7 cellular contexts compared by ENCODE assay signal in genomic region chr1:200409203-200409760, GRCh38. TPM values are rescaled to one million over a fixed set of nuclear protein-coding genes. Genes with fewer than 3 reads are reported as not detected.
A peak's percentile ranks its signal among the peaks of the same experiment; 100 is the strongest.
DNase-seq lines count a peak whose midpoint lies in the region; ATAC-seq and TF ChIP-seq lines count a peak whose summit lies in the region.

No MANE protein-coding gene starts in this region.

- ATAC-seq in GM18519 (IDR thresholded peaks at IDR 0.05; ENCODE audit: low FRiP score, unreplicated experiment), result peak; percentile 2
- ATAC-seq in HG02852 (IDR thresholded peaks at IDR 0.05; ENCODE audit: unreplicated experiment), result peak; percentile 29
- ATAC-seq in T-cell (replicated peaks in 1 of 4), result peak; percentile 29 to 56 (median 51)
- ATAC-seq in left lung, result peak; percentile 23

- H3K9me3 ChIP-seq in left lung, result no peaks in the 10 kb centered on the region

- intact Hi-C loops in left lung (cut with DNase I), result no loop called here

- peaks cover 16 to 55% of the 10 kb centered on the region in 2 donors for H3K4me1 ChIP-seq in left lung

- H3K27me3 ChIP-seq in left lung, result no peaks in the 10 kb centered on the region

- H3K36me3 Mint-ChIP-seq in T-cell, result peaks cover 29% of the 10 kb centered on the region

- CTCF ChIA-PET in T-cell (lab: Charles Lee), result interaction anchor here in 1 of 2 donors (0.6 kb wide), 1 partner anchor 611 kb away, joined by 3 read pairs; no protein-coding TSS in a partner anchor

- TF ChIP-seq CTCF in cardiac fibroblast (IDR thresholded peaks at IDR 0.05; ENCODE audit: low read depth, low read length) (no peak), left lung (IDR thresholded peaks at IDR 0.05) (no peak)

- H3K27ac ChIP-seq in left lung, result peak overlapping the region; percentile 75 to 90

- POLR2A ChIA-PET in T-cell (lab: Charles Lee), result interaction anchor here in 1 of 2 donors (0.5 kb wide), 1 partner anchor 11 kb away, joined by 7 read pairs; no protein-coding TSS in a partner anchor

- peak overlapping the region; percentile 95 to 99 (median 97) for H3K4me3 Mint-ChIP-seq in T-cell

- no peaks in the 10 kb centered on the region for H3K27me3 Mint-ChIP-seq in T-cell

- H3K36me3 ChIP-seq in left lung, result peaks cover 0 to 17% of the 10 kb centered on the region in 2 donors

- peaks cover 56 to 58% (median 56%) of the 10 kb centered on the region in 3 donors for H3K4me1 Mint-ChIP-seq in T-cell

- no peaks in the 10 kb centered on the region for H3K9me3 Mint-ChIP-seq in T-cell

- peak overlapping the region; percentile 72 to 89 for H3K4me3 ChIP-seq in cardiac fibroblast (replicated peaks in 1 of 2; ENCODE audit: low read depth in 2 of 2, low read length in 2 of 2)
- peak overlapping the region; percentile 45 to 79 for H3K4me3 ChIP-seq in left lung

- H3K27ac Mint-ChIP-seq in T-cell, result peak overlapping the region; percentile 96 to 97

- peak in 32 of 34 experiments; percentile 1 to 52 (median 24) for DNase-seq in T-cell
- DNase-seq in cardiac fibroblast (ENCODE audit: low read depth in 2 of 2), result peak; percentile 34 to 45
- DNase-seq in left lung, result peak; percentile 51 to 86
- DNase-seq in stimulated activated CD4-positive, alpha-beta T cell treated with anti-CD3 and anti-CD28 coated beads, TNF-alpha, amount 100 ng/mL, for 48 hours (ENCODE audit: low read depth in 3 of 3), result peak; percentile 2 to 40 (median 3)
- DNase-seq in NCI-H2081 treated with DMSO at 0.1 percent for 48 hours (lab: John Stamatoyannopoulos, UW), result no peak

RNA-seq across cellular contexts. Expression of gene ZNF281, which starts 0.6 kb away (rescaled TPM):
- total RNA-seq in T-cell, result 10 to 100 TPM; 19.2 to 29.9 (median 21.4) TPM
- 10 to 100 TPM; 18.1 to 25.3 TPM for total RNA-seq in left lung
